In the genomic region with DNA sequence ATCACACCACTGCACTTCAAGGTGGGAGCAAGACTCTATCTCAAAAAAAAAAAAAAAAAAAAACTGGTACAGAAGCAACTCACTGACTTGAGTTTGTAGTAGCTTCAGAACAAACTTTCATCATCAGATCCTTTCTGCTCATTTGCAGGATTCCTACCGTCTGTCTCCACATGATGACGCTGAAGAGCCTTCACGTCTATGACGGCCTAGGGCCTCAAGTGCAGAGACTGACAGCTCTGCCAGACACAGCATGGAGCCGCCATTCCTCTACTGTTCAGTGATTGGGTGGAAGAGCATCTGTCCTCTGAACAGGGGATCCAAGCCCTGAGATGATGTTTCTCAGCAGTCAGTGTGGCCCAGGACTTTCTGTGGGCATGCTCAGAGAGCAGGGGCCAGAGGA, we compare ENCODE assay signal across 9 cellular contexts. TPM values are rescaled to one million over a fixed set of nuclear protein-coding genes. Genes with fewer than 3 reads are reported as not detected.
DNase-seq lines count a peak whose midpoint lies in the region; ATAC-seq and TF ChIP-seq lines count a peak whose summit lies in the region.
"Not testable (repeated sequence)": the region's sequence is repeated elsewhere in the genome, so short reads cannot be mapped to it uniquely, and the experiment has no call there.
"Had no signal": no experiment of that assay in that cellular context is flagged by ENCODE, and none has a peak within 500 bp of the region (broad histone marks: within the 10 kb centered on the region; RNA-seq: fewer than 3 reads in every experiment).

No MANE protein-coding gene starts in this region.

- not testable (repeated sequence) for H2BK120ac ChIP-seq in mesendoderm (ENCODE audit: low read depth, low read length)

- H4K20me1 ChIP-seq in GM23338 (replicated peaks; ENCODE audit: insufficient read depth); OCI-LY1 (ENCODE audit: insufficient read depth, low read length): not testable (repeated sequence)

- H3K23ac ChIP-seq in mesendoderm (ENCODE audit: low read length): not testable (repeated sequence)

- H3K27me3 Mint-ChIP-seq in GM23338 (ENCODE audit: insufficient read depth, low read depth, poor library complexity); endodermal cell (ENCODE audit: insufficient read depth): not testable (repeated sequence)

- not testable (repeated sequence) for H3K27ac ChIP-seq in GM23338 (ENCODE audit: low read depth); OCI-LY1 (ENCODE audit: low read depth, low read length, poor library complexity, severe bottlenecking); endodermal cell (ENCODE audit: low read depth, low read length); mesendoderm (ENCODE audit: low read depth, low read length)

- not testable (repeated sequence) for H3K9me3 Mint-ChIP-seq in GM23338, endodermal cell

- H3K4me3 Mint-ChIP-seq in GM23338, endodermal cell: not testable (repeated sequence)

- H3K36me3 Mint-ChIP-seq in GM23338 (ENCODE audit: low read depth); endodermal cell (ENCODE audit: low read depth): not testable (repeated sequence)

- not testable (repeated sequence) for H3K4me3 ChIP-seq in GM23338; Jurkat, Clone E6-1 (ENCODE audit: low read length); OCI-LY1 (ENCODE audit: low read depth, low read length, poor library complexity, severe bottlenecking); endodermal cell (ENCODE audit: low read length); mesendoderm (ENCODE audit: low read length)

- peak; percentile 45 for DNase-seq in GM23338 (ENCODE audit: low spot score)
- DNase-seq in Jurkat, Clone E6-1 (ENCODE audit: low read depth, low spot score): peak; percentile 0
- DNase-seq in endodermal cell: peak; percentile 60
- peak; percentile 7 for DNase-seq in iPS-NIHi7 (ENCODE audit: extremely low spot score)
- DNase-seq in mesendoderm: peak; percentile 65

- not testable (repeated sequence) for H3K9ac ChIP-seq in OCI-LY1 (ENCODE audit: low read length); endodermal cell (ENCODE audit: extremely low read depth, low read length, poor library complexity, severe bottlenecking); mesendoderm (ENCODE audit: low read length)

- H3K79me2 ChIP-seq in GM23338 (replicated peaks; ENCODE audit: insufficient read depth); OCI-LY1 (ENCODE audit: insufficient read depth, low read length); mesendoderm (ENCODE audit: control insufficient read depth, insufficient read depth, low read length): not testable (repeated sequence)

- not testable (repeated sequence) for H3K79me1 ChIP-seq in mesendoderm (ENCODE audit: low read length)

- not testable (repeated sequence) for H3K56ac ChIP-seq in mesendoderm (ENCODE audit: low read length)

- H3K9me3 ChIP-seq in OCI-LY1 (ENCODE audit: low read length); endodermal cell (ENCODE audit: control insufficient read depth, low read length): not testable (repeated sequence)

- H3K18ac ChIP-seq in mesendoderm (ENCODE audit: low read length): not testable (repeated sequence)

- not testable (repeated sequence) for H3K36me3 ChIP-seq in GM23338 (ENCODE audit: insufficient read depth); OCI-LY1 (ENCODE audit: insufficient read depth, low read length); endodermal cell (ENCODE audit: control insufficient read depth, insufficient read depth, low read length); mesendoderm (ENCODE audit: control insufficient read depth, insufficient read depth, low read length)

- H4K5ac ChIP-seq in mesendoderm (ENCODE audit: low read length): not testable (repeated sequence)

- H3F3A ChIP-seq in GM23338 (replicated peaks; ENCODE audit: low read depth); OCI-LY1 (ENCODE audit: insufficient read depth, low read length): not testable (repeated sequence)

- ATAC-seq in GM23338: peak; percentile 56

- H3K9me2 ChIP-seq in GM23338 (ENCODE audit: insufficient read depth); OCI-LY1 (ENCODE audit: low read depth, low read length): not testable (repeated sequence)

- 88% methylated on average over 4 of the region's 5 CpGs; no CpG with 5 or more reads in 1 of the 2 experiments for WGBS in endodermal cell (ENCODE audit: insufficient coverage in 1 of 2, insufficient read length in 1 of 2), 2 experiments
- WGBS in mesendoderm (ENCODE audit: extremely low coverage, insufficient coverage, low lambda C conversion rate): no CpG with 5 or more reads among the region's 5 CpGs

- not testable (repeated sequence) for H3K4me2 ChIP-seq in GM23338; OCI-LY1 (ENCODE audit: low read length); mesendoderm (ENCODE audit: low read length)

- not testable (repeated sequence) for H3K4me1 ChIP-seq in GM23338 (ENCODE audit: insufficient read depth); OCI-LY1 (ENCODE audit: insufficient read depth, low read length, severe bottlenecking); endodermal cell (ENCODE audit: control insufficient read depth, insufficient read depth, low read length); mesendoderm (ENCODE audit: control insufficient read depth, low read depth, low read length)

- not testable (repeated sequence) for H2AK5ac ChIP-seq in mesendoderm (ENCODE audit: low read length)

- H3K27me3 ChIP-seq in GM23338 (ENCODE audit: insufficient read depth); OCI-LY1 (ENCODE audit: insufficient read depth, low read length); endodermal cell (ENCODE audit: control insufficient read depth, insufficient read depth, low read length, poor library complexity, severe bottlenecking); mesendoderm (ENCODE audit: insufficient read depth, low read length, poor library complexity): not testable (repeated sequence)

- H2AFZ ChIP-seq in GM23338; OCI-LY1 (ENCODE audit: low read length): not testable (repeated sequence)

- not testable (repeated sequence) for H2BK5ac ChIP-seq in mesendoderm (ENCODE audit: low read length)

- not testable (repeated sequence) for H3K27ac Mint-ChIP-seq in GM23338, endodermal cell

- H2BK15ac ChIP-seq in mesendoderm (replicated peaks; ENCODE audit: low read depth): not testable (repeated sequence)

- H3K4ac ChIP-seq in mesendoderm (ENCODE audit: low read depth, low read length): not testable (repeated sequence)

- H3K4me1 Mint-ChIP-seq in GM23338, endodermal cell: not testable (repeated sequence)

- peak; percentile 32 to 62; a peak in 3 of 4 replicates for TF ChIP-seq CTCF in GM23338 (conservative IDR thresholded peaks at IDR 0.05; ENCODE audit: low read depth in 2 of 2)
- TF ChIP-seq CTCF in OCI-LY1 (IDR thresholded peaks at IDR 0.05; ENCODE audit: low read length): peak; percentile 7; the same call in 1 of the 2 replicates
- peak; percentile 18 for TF ChIP-seq CTCF in endodermal cell (conservative IDR thresholded peaks at IDR 0.05)

- H4K8ac ChIP-seq in mesendoderm (ENCODE audit: low read depth, low read length): not testable (repeated sequence)

RNA-seq across cellular contexts. Expression of a gene that starts 3.1 kb away (rescaled TPM):
- 0.54 and 1.6 TPM in 2 replicates for total RNA-seq in GM23338 (2014; rRNA removed; shearing (Covaris generic))
- 0.70 and 0.76 TPM in 2 replicates for polyA plus RNA-seq in GM23338 (2016; fragmentation: Nextera tagmentation; extraction: Ambion mirVana)
- 0.71 TPM for polyA plus RNA-seq in Jurkat, Clone E6-1 (2012; ENCODE audit: insufficient read depth, insufficient read length)
- total RNA-seq in endodermal cell: not detected
- not detected for polyA plus RNA-seq in endodermal cell (2013, experiment 1 of 2)
- polyA plus RNA-seq in endodermal cell (2013, experiment 2 of 2): not detected
- polyA plus RNA-seq in mesendoderm (2013, experiment 1 of 2): not detected
- 0.03 TPM for polyA plus RNA-seq in mesendoderm (2013, experiment 2 of 2)
- total RNA-seq: A172; CD4-positive, CD25-positive, alpha-beta regulatory T cell; CD8-positive, alpha-beta memory T cell had no signal

Comparison
In these comparisons a context has a peak if more than half of its experiments do, and no peak if none do; other contexts are left out.
1. DNase-seq: peak in every context shown above with its lines; median percentile 65 in mesendoderm; 60 in endodermal cell; 45 in GM23338; 7 in iPS-NIHi7; 0 in Jurkat, Clone E6-1.